Comparison of ENCODE assay signal across 6 cellular contexts in genomic region chr16:1379863-1380174, GRCh38. TPM values are rescaled to one million over a fixed set of nuclear protein-coding genes. Genes with fewer than 3 reads are reported as not detected.
DNase-seq lines count a peak whose midpoint lies in the region; ATAC-seq lines count a peak whose summit lies in the region.

No MANE protein-coding gene starts in this region.

- H3K4me1 ChIP-seq in HAP-1 (peaks cover 8% of the 10 kb centered on the region; the same call in 1 of the 2 replicates), neuron (ENCODE audit: insufficient read depth, low read length) (peaks cover 12% of the 10 kb centered on the region)

- H3K4me1 Mint-ChIP-seq in activated T-cell treated with anti-CD3 and anti-CD28 coated beads, Interleukin-2, amount 50 U/mL, for 72 hours (ENCODE audit: low read depth), result peaks cover 20% of the 10 kb centered on the region

- no peak overlapping the region for H2AFZ ChIP-seq in neuron (ENCODE audit: low read depth, low read length)

- peaks cover 4% of the 10 kb centered on the region for H3K36me3 ChIP-seq in HAP-1 (replicated peaks)
- H3K36me3 ChIP-seq in neuron (ENCODE audit: insufficient read depth, low read length), result peaks cover 9% of the 10 kb centered on the region

- in situ Hi-C loops in HAP-1 (cut with MboI; ENCODE audit: low sequenced_read_pairs), result no loop called here

- peak overlapping the region; percentile 46 for H3K27ac Mint-ChIP-seq in activated T-cell treated with anti-CD3 and anti-CD28 coated beads, Interleukin-2, amount 50 U/mL, for 72 hours

- H3K9me3 ChIP-seq in HAP-1, result no peaks in the 10 kb centered on the region
- H3K9me3 ChIP-seq in neuron (ENCODE audit: low read length), result no peaks in the 10 kb centered on the region

- no peaks in the 10 kb centered on the region for H3K9me3 Mint-ChIP-seq in activated T-cell treated with anti-CD3 and anti-CD28 coated beads, Interleukin-2, amount 50 U/mL, for 72 hours

- no peak for ATAC-seq in activated T-cell treated with anti-CD3 and anti-CD28 coated beads, Interleukin-2, amount 50 U/mL, for 72 hours (replicated peaks in 1 of 2)
- no peak for ATAC-seq in GM21529 (IDR thresholded peaks at IDR 0.05; ENCODE audit: unreplicated experiment)
- no peak for ATAC-seq in HG03457 (IDR thresholded peaks at IDR 0.05; ENCODE audit: unreplicated experiment)

- peak overlapping the region; percentile 83 to 89 for H3K4me3 Mint-ChIP-seq in activated T-cell treated with anti-CD3 and anti-CD28 coated beads, Interleukin-2, amount 50 U/mL, for 72 hours

- DNase-seq in HAP-1 (ENCODE audit: low spot score in 2 of 2) (no peak), NCI-H1417 treated with DMSO at 0.1 percent for 48 hours (lab: John Stamatoyannopoulos, UW) (no peak)
- no peak for DNase-seq in activated T-cell treated with anti-CD3 and anti-CD28 coated beads, Interleukin-2, amount 50 U/mL, for 72 hours

- peaks cover 2 to 6% of the 10 kb centered on the region in 2 donors for H3K36me3 Mint-ChIP-seq in activated T-cell treated with anti-CD3 and anti-CD28 coated beads, Interleukin-2, amount 50 U/mL, for 72 hours (ENCODE audit: insufficient read depth in 2 of 2)

- H3K27me3 Mint-ChIP-seq in activated T-cell treated with anti-CD3 and anti-CD28 coated beads, Interleukin-2, amount 50 U/mL, for 72 hours (ENCODE audit: low read depth), result no peaks in the 10 kb centered on the region

- H3K4me3 ChIP-seq in HAP-1 (peak overlapping the region; percentile 72), neuron (ENCODE audit: low read length) (peak overlapping the region; percentile 11)

- no peaks in the 10 kb centered on the region for H3K27me3 ChIP-seq in HAP-1 (ENCODE audit: low read depth)
- no peaks in the 10 kb centered on the region for H3K27me3 ChIP-seq in neuron (ENCODE audit: insufficient read depth, low read length)

RNA-seq across cellular contexts. Expression of gene GNPTG, which starts 28.1 kb away (rescaled TPM):
- total RNA-seq in activated T-cell treated with anti-CD3 and anti-CD28 coated beads, Interleukin-2, amount 50 U/mL, for 72 hours, result 10 to 100 TPM; 22.1 to 23.8 TPM

RNA-seq across cellular contexts. Expression of gene TSR3, which starts 28.1 kb away (rescaled TPM):
- 10 to 100 TPM; 39.1 to 44.8 TPM for total RNA-seq in activated T-cell treated with anti-CD3 and anti-CD28 coated beads, Interleukin-2, amount 50 U/mL, for 72 hours

RNA-seq across cellular contexts. Expression of gene UNKL, which starts 34.7 kb away (rescaled TPM):
- 10 to 100 TPM; 51.1 to 69.5 TPM for total RNA-seq in activated T-cell treated with anti-CD3 and anti-CD28 coated beads, Interleukin-2, amount 50 U/mL, for 72 hours

RNA-seq across cellular contexts. Expression of gene UQCC4, which starts 40.7 kb away (rescaled TPM):
- total RNA-seq in activated T-cell treated with anti-CD3 and anti-CD28 coated beads, Interleukin-2, amount 50 U/mL, for 72 hours, result 10 to 100 TPM; 14.5 to 17.9 TPM

RNA-seq across cellular contexts. Expression of gene BAIAP3, which starts 46.4 kb away (rescaled TPM):
- 1 to 10 TPM in 1 of 2 donors, under 1 TPM in 1; 0.26 to 1.1 TPM for total RNA-seq in activated T-cell treated with anti-CD3 and anti-CD28 coated beads, Interleukin-2, amount 50 U/mL, for 72 hours
